8 cellular contexts compared by ENCODE assay signal in genomic region chr19:49746206-49746958, GRCh38. TPM values are rescaled to one million over a fixed set of nuclear protein-coding genes. Genes with fewer than 3 reads are reported as not detected.
DNase-seq lines count a peak whose midpoint lies in the region; ATAC-seq and TF ChIP-seq lines count a peak whose summit lies in the region.

No MANE protein-coding gene starts in this region.

- peaks cover 7% of the 10 kb centered on the region; the same call in 1 of the 2 replicates for H3K9me3 ChIP-seq in Caco-2

- H3K27ac Mint-ChIP-seq in Caco-2 (ENCODE audit: unreplicated experiment): no peak overlapping the region
- no peak overlapping the region for H3K27ac Mint-ChIP-seq in activated naive CD8-positive, alpha-beta T cell treated with anti-CD3 and anti-CD28 coated beads, Interleukin-2, amount 50 U/mL, for 24 hours

- no peak overlapping the region for H3K4me3 Mint-ChIP-seq in Caco-2 (ENCODE audit: unreplicated experiment)
- no peak overlapping the region for H3K4me3 Mint-ChIP-seq in activated naive CD8-positive, alpha-beta T cell treated with anti-CD3 and anti-CD28 coated beads, Interleukin-2, amount 50 U/mL, for 24 hours

- no peaks in the 10 kb centered on the region for H3K4me1 Mint-ChIP-seq in Caco-2 (ENCODE audit: low read depth, unreplicated experiment)
- H3K4me1 Mint-ChIP-seq in activated naive CD8-positive, alpha-beta T cell treated with anti-CD3 and anti-CD28 coated beads, Interleukin-2, amount 50 U/mL, for 24 hours: no peaks in the 10 kb centered on the region

- no peak overlapping the region for H3K4me3 ChIP-seq in Caco-2 (ENCODE audit: low read depth, low read length)

- intact Hi-C loops in Caco-2 (cut with micrococcal nuclease; ENCODE audit: unreplicated experiment): no loop called here

- TF ChIP-seq CTCF in Caco-2 (IDR thresholded peaks at IDR 0.05; ENCODE audit: insufficient read depth in 1 of 2, low read depth in 1 of 2, low read length in 1 of 2, severe bottlenecking in 1 of 2, unreplicated experiment in 1 of 2): no peak

- DNase-seq in Caco-2 (peak; percentile 33 to 59), SHP77 (lab: John Stamatoyannopoulos, UW) (peak; percentile 38 to 71), left lobe of liver (ENCODE audit: low spot score) (no peak), AG08395 (ENCODE audit: low spot score) (no peak), NCI-H1105 treated with DMSO at 0.1 percent for 48 hours (lab: John Stamatoyannopoulos, UW) (no peak)
- DNase-seq in activated naive CD8-positive, alpha-beta T cell treated with anti-CD3 and anti-CD28 coated beads, Interleukin-2, amount 50 U/mL, for 24 hours: peak; percentile 69
- DNase-seq in stimulated activated naive CD4-positive, alpha-beta T cell (lab: John Stamatoyannopoulos, UW): peak; percentile 10 to 69 (median 30)

- no TSS peak for BruUV-seq in Caco-2 (replicated peaks; lab: Mats Ljungman, UMichigan)

- H3K4me1 ChIP-seq in Caco-2: no peaks in the 10 kb centered on the region

- H3K27me3 Mint-ChIP-seq in Caco-2 (ENCODE audit: insufficient read depth, unreplicated experiment): no peaks in the 10 kb centered on the region
- H3K27me3 Mint-ChIP-seq in activated naive CD8-positive, alpha-beta T cell treated with anti-CD3 and anti-CD28 coated beads, Interleukin-2, amount 50 U/mL, for 24 hours: no peaks in the 10 kb centered on the region

- no peaks in the 10 kb centered on the region for H3K27me3 ChIP-seq in Caco-2 (replicated peaks; ENCODE audit: control insufficient read depth, insufficient read depth, low read length)

- peaks cover 17% of the 10 kb centered on the region for H3K9me3 Mint-ChIP-seq in Caco-2 (ENCODE audit: unreplicated experiment)
- no peaks in the 10 kb centered on the region for H3K9me3 Mint-ChIP-seq in activated naive CD8-positive, alpha-beta T cell treated with anti-CD3 and anti-CD28 coated beads, Interleukin-2, amount 50 U/mL, for 24 hours

- ATAC-seq in activated naive CD8-positive, alpha-beta T cell treated with anti-CD3 and anti-CD28 coated beads, Interleukin-2, amount 50 U/mL, for 24 hours: peak; percentile 50
- ATAC-seq in left lobe of liver: peak; percentile 52
- ATAC-seq in GM18520 (IDR thresholded peaks at IDR 0.05; ENCODE audit: unreplicated experiment): no peak

- no peaks in the 10 kb centered on the region for H3K36me3 Mint-ChIP-seq in Caco-2 (ENCODE audit: insufficient read depth, unreplicated experiment)
- no peaks in the 10 kb centered on the region for H3K36me3 Mint-ChIP-seq in activated naive CD8-positive, alpha-beta T cell treated with anti-CD3 and anti-CD28 coated beads, Interleukin-2, amount 50 U/mL, for 24 hours (ENCODE audit: low read depth)

- CTCF ChIA-PET in Caco-2 (lab: Charles Lee): interaction anchor here (0.6 kb wide), 1 partner anchor 55 kb away, joined by 4 read pairs; no protein-coding TSS in a partner anchor

- POLR2A ChIA-PET in Caco-2 (lab: Charles Lee): no interaction called here

- H3K36me3 ChIP-seq in Caco-2 (ENCODE audit: control insufficient read depth, insufficient read depth, low read length): no peaks in the 10 kb centered on the region

RNA-seq across cellular contexts. Expression of gene TSKS, which starts 16.7 kb away (rescaled TPM):
- total RNA-seq in Caco-2 (2022) (not detected in 2 replicates), left lobe of liver (0.30 TPM)

RNA-seq across cellular contexts. Expression of gene AP2A1, which starts 20.4 kb away (rescaled TPM):
- total RNA-seq in Caco-2 (2022): 107 and 126 TPM in 2 replicates
- total RNA-seq in left lobe of liver: 52.9 TPM

RNA-seq across cellular contexts. Expression of gene CPT1C, which starts 55.5 kb away (rescaled TPM):
- 1.9 and 2.0 TPM in 2 replicates for total RNA-seq in Caco-2 (2022)
- 0.91 TPM for total RNA-seq in left lobe of liver

RNA-seq across cellular contexts. Expression of gene ADM5, which starts 57.0 kb away (rescaled TPM):
- total RNA-seq in Caco-2 (2022) (8.5 and 10.4 TPM in 2 replicates), left lobe of liver (0.86 TPM)

Comparison
In these comparisons a context has a peak if more than half of its experiments do, and no peak if none do; other contexts are left out.
1. DNase-seq: peak in Caco-2 (2 of 2), SHP77 (2 of 2), activated naive CD8-positive, alpha-beta T cell treated with anti-CD3 and anti-CD28 coated beads, Interleukin-2, amount 50 U/mL, for 24 hours (single experiment) and stimulated activated naive CD4-positive, alpha-beta T cell (6 of 6); none in left lobe of liver (single experiment), AG08395 (single experiment) and NCI-H1105 treated with DMSO at 0.1 percent for 48 hours (single experiment).